ENCODE assay signal across 13 cellular contexts in the genomic region with DNA sequence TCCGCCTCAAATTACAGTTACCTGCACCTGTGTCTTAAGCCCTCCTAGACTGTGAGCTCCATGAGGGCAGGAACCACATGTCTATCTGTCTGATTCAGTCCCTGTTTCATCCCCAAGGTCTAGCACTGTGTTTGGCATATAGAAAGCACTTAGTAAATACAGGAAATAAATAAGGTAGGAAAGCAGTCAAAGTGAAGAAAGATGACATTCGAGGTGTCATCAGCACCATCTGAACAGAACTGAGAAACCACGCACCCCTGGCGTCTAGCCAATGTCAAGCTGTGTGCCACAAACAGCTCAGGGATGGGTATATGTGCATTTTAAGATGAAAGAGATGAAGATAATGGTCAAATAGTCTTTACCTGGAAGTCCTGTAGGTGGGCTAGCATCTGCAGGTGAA.
A peak's percentile ranks its signal among the peaks of the same experiment; 100 is the strongest.
DNase-seq lines count a peak whose midpoint lies in the region; ATAC-seq, FAIRE-seq and TF ChIP-seq lines count a peak whose summit lies in the region.
"Had no signal": no experiment of that assay in that cellular context is flagged by ENCODE, and none has a peak within 500 bp of the region (broad histone marks: within the 10 kb centered on the region; RNA-seq: fewer than 3 reads in every experiment).

No MANE protein-coding gene starts in this region.

- 74% methylated on average over 4 of the region's 4 CpGs for WGBS in GM12878 (ENCODE audit: insufficient coverage, insufficient replicate concordance, low lambda C conversion rate, missing lambda C conversion rate)

- H3K36me3 ChIP-seq in GM12878 (ENCODE audit: control insufficient read depth in 2 of 2, insufficient read depth in 2 of 2, low read length in 1 of 2): peaks cover 22 to 28% of the 10 kb centered on the region in 2 experiments

- TF ChIP-seq CTCF in GM12878 (IDR thresholded peaks at IDR 0.05 in 2 of 3, conservative IDR thresholded peaks at IDR 0.05 in 1 of 3; ENCODE audit: control insufficient read depth in 2 of 3, extremely low read depth in 1 of 3, insufficient read depth in 1 of 3, low read depth in 3 of 3, low read length in 3 of 3): no peak
- TF ChIP-seq CTCF in omental fat pad (IDR thresholded peaks at IDR 0.05): no peak

- H2AFZ ChIP-seq in GM12878 (ENCODE audit: control insufficient read depth, low read depth, low read length): no peak overlapping the region

- H3K9ac ChIP-seq in GM12878 (ENCODE audit: control insufficient read depth, insufficient read depth, low read length): no peak overlapping the region

- no peak overlapping the region for H3K4me3 ChIP-seq in GM12878

- POLR2A ChIA-PET in GM12878 (lab: Charles Lee): interaction anchor here (0.6 kb wide), 1 partner anchor 62 kb away, joined by 3 read pairs; no protein-coding TSS in a partner anchor

- H3K79me2 ChIP-seq in GM12878 (ENCODE audit: control insufficient read depth, insufficient read depth, low read length): no peaks in the 10 kb centered on the region

- H3K27me3 ChIP-seq in GM12878 (replicated peaks in 1 of 2; ENCODE audit: control insufficient read depth in 2 of 2, insufficient read depth in 2 of 2, low read length in 1 of 2): no peaks in the 10 kb centered on the region
- H3K27me3 ChIP-seq: neutrophil had no signal

- no peaks in the 10 kb centered on the region for H4K20me1 ChIP-seq in GM12878 (ENCODE audit: control insufficient read depth, insufficient read depth)

- H3K4me1 ChIP-seq in GM12878 (ENCODE audit: control insufficient read depth, insufficient read depth, low read length): no peaks in the 10 kb centered on the region; the same call in 1 of the 2 replicates

- peak; percentile 58 for FAIRE-seq in GM12892 (lab: Jason Lieb, UNC)
- no peak for FAIRE-seq in GM12878 (lab: Jason Lieb, UNC)

- DNase-seq in GM12892 (ENCODE audit: insufficient read length) (no peak), GM12878 (ENCODE audit: low read depth, low spot score) (peak; percentile 39), NCI-H2029 (lab: John Stamatoyannopoulos, UW) (no peak), posterior cingulate gyrus (no peak), omental fat pad (ENCODE audit: low spot score) (no peak), NCI-H526 treated with DMSO at 0.1 percent for 48 hours (lab: John Stamatoyannopoulos, UW) (no peak)
- peak; percentile 72 to 75 for DNase-seq in activated CD4-positive, alpha-beta T cell treated with anti-CD3 and anti-CD28 coated beads, Interleukin-2, amount 50 U/mL, for 48 hours
- DNase-seq in stimulated activated CD8-positive, alpha-beta memory T cell treated with anti-CD3 and anti-CD28 coated beads, Interleukin-12 subunit alpha, Interleukin-12 subunit beta, amount 100 ng/mL, for 4 hours (ENCODE audit: low read depth): peak; percentile 39
- DNase-seq: endodermal cell, NCI-H748 treated with DMSO at 0.1 percent for 48 hours had no signal

- RAD21 ChIA-PET in GM12878 (lab: Charles Lee; ENCODE audit: unreplicated experiment): interaction anchor here (1.2 to 1.5 kb wide), 2 partner anchors 78 to 130 kb away, joined by 3 read pairs; no protein-coding TSS in a partner anchor

- no peak for TF ChIP-seq POLR2A in GM12892 (IDR thresholded peaks at IDR 0.05; ENCODE audit: low read depth, low read length)
- no peak for TF ChIP-seq POLR2A in GM12878 (IDR thresholded peaks at IDR 0.05; ENCODE audit: low read depth, low read length)

- in situ Hi-C loops in GM12878 (cut with MboI): no loop called here

- no peak for TF ChIP-seq RAD21 in GM12878 (IDR thresholded peaks at IDR 0.05; ENCODE audit: insufficient read depth, low read depth, low read length)

- H3K9me3 ChIP-seq in GM12878 (replicated peaks; ENCODE audit: control insufficient read depth, insufficient read depth, low read length): no peaks in the 10 kb centered on the region
- H3K9me3 ChIP-seq: neutrophil had no signal

- intact Hi-C loops in GM12878 (cut with micrococcal nuclease; ENCODE audit: unreplicated experiment) (no loop called here), posterior cingulate gyrus (cut with DNase I) (no loop called here)

- no TSS peak for BruUV-seq in GM12878 (replicated peaks; lab: Mats Ljungman, UMichigan)

- SMC1A ChIA-PET in GM12878 (lab: Charles Lee; ENCODE audit: uncharacterized antibody, unreplicated experiment): interaction anchor here (1.1 to 1.2 kb wide), 2 partner anchors 127 to 131 kb away, joined by 3 read pairs; a partner anchor contains a TSS

- CTCF ChIA-PET in GM12878 (lab: Yijun Ruan, JAX): interaction anchor here (2.7 kb wide), 1 partner anchor 131 kb away, joined by 9 read pairs; no protein-coding TSS in a partner anchor

- ATAC-seq in GM12878 (peak; percentile 58), omental fat pad (ENCODE audit: low FRiP score) (no peak)
- ATAC-seq: HCT116, WTC11 had no signal

- TF ChIP-seq EP300 in GM12878 (IDR thresholded peaks at IDR 0.05; ENCODE audit: borderline replicate concordance in 1 of 2, control insufficient read depth in 1 of 2, low read depth in 2 of 2, low read length in 2 of 2): no peak

- H3K4me2 ChIP-seq in GM12878 (ENCODE audit: control insufficient read depth, insufficient read depth): no peak overlapping the region

- no peak overlapping the region for H3K27ac ChIP-seq in GM12878 (ENCODE audit: control insufficient read depth, insufficient read depth)
- H3K27ac ChIP-seq: neutrophil had no signal

TF ChIP-seq in GM12878, 131 proteins besides CTCF, POLR2A, EP300 and RAD21:
- TF ChIP-seq MEF2B (IDR thresholded peaks at IDR 0.05; ENCODE audit: partially characterized antibody, poor library complexity, severe bottlenecking): no peak
- no peak for TF ChIP-seq ZZZ3 (IDR thresholded peaks at IDR 0.05; ENCODE audit: control insufficient read depth, insufficient read length, low read depth)
- no peak for TF ChIP-seq POLR2AphosphoS2 (IDR thresholded peaks at IDR 0.05; ENCODE audit: low read depth, low read length)
- no peak for TF ChIP-seq IKZF1 (conservative IDR thresholded peaks at IDR 0.05)
- TF ChIP-seq SUPT20H (IDR thresholded peaks at IDR 0.05; ENCODE audit: borderline replicate concordance, control insufficient read depth, low read depth, low read length): no peak
- no peak for TF ChIP-seq HDGF (IDR thresholded peaks at IDR 0.05)
- peak; percentile 61 for TF ChIP-seq RUNX3 (IDR thresholded peaks at IDR 0.05; ENCODE audit: low read length)

Comparison
In these comparisons a context has a peak if more than half of its experiments do, and no peak if none do; other contexts are left out.
1. DNase-seq: peak in activated CD4-positive, alpha-beta T cell treated with anti-CD3 and anti-CD28 coated beads, Interleukin-2, amount 50 U/mL, for 48 hours (2 of 2), GM12878 (single experiment) and stimulated activated CD8-positive, alpha-beta memory T cell treated with anti-CD3 and anti-CD28 coated beads, Interleukin-12 subunit alpha, Interleukin-12 subunit beta, amount 100 ng/mL, for 4 hours (single experiment); none in GM12892 (single experiment), NCI-H2029 (single experiment), posterior cingulate gyrus (0 of 10), omental fat pad (single experiment) and NCI-H526 treated with DMSO at 0.1 percent for 48 hours (single experiment).